ENCODE assay signal across 12 cellular contexts in the genomic region with DNA sequence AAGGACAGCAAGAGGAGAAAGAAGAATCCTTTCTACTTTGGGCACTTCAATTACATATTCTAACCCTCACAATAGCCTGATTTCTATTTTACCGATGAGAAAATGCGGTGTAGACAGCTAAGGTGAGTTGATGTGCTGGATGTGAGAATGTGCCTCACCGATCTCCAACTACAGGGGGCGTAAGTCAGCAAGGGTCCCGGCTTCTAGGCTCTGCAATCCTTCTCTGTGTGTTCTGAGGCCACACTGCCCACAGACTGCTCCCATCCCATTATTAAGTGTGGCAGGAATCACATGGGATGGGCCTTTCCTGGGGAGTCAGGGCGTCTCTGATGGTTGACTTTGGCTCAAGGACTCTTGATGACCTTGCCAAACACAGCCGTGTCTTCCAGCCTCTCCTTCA. TPM values are rescaled to one million over a fixed set of nuclear protein-coding genes. Genes with fewer than 3 reads are reported as not detected.
DNase-seq lines count a peak whose midpoint lies in the region; ATAC-seq and TF ChIP-seq lines count a peak whose summit lies in the region.
"Had no signal": no experiment of that assay in that cellular context is flagged by ENCODE, and none has a peak within 500 bp of the region (broad histone marks: within the 10 kb centered on the region; RNA-seq: fewer than 3 reads in every experiment).

No MANE protein-coding gene starts in this region.

- H3K27ac ChIP-seq in Panc1 (ENCODE audit: low read length) = no peak overlapping the region
- H3K27ac ChIP-seq in hepatocyte = no peak overlapping the region
- H3K27ac ChIP-seq in ovary = no peak overlapping the region
- H3K27ac ChIP-seq: sigmoid colon, upper lobe of right lung, VCaP had no signal

- POLR2A ChIA-PET in Panc1 (lab: Charles Lee) = no interaction called here

- H3K4me1 ChIP-seq in Panc1 (ENCODE audit: control insufficient read depth, insufficient read depth, low read length) (no peaks in the 10 kb centered on the region), hepatocyte (ENCODE audit: insufficient read depth) (no peaks in the 10 kb centered on the region), ovary (ENCODE audit: insufficient read depth) (no peaks in the 10 kb centered on the region)
- H3K4me1 ChIP-seq: sigmoid colon, upper lobe of right lung had no signal

- H3K4me3 ChIP-seq in Panc1 (ENCODE audit: low read depth in 2 of 2, low read length in 2 of 2) = no peak overlapping the region
- H3K4me3 ChIP-seq in hepatocyte = no peak overlapping the region
- no peak overlapping the region for H3K4me3 ChIP-seq in ovary
- H3K4me3 ChIP-seq: sigmoid colon, upper lobe of right lung had no signal

- DNase-seq in D341Med (ENCODE audit: low spot score) (peak; percentile 50), Panc1 (ENCODE audit: low read depth, low spot score) (no peak), hepatocyte (ENCODE audit: low spot score) (no peak), retina (no peak), ovary (no peak)
- DNase-seq: activated naive CD4-positive, alpha-beta T cell; hippocampal formation; sigmoid colon; upper lobe of right lung had no signal

- no peak overlapping the region for H3K4me2 ChIP-seq in hepatocyte

- no peaks in the 10 kb centered on the region for H3K79me2 ChIP-seq in hepatocyte

- WGBS in hepatocyte (ENCODE audit: low lambda C conversion rate, missing lambda C conversion rate) = 83% methylated on average over 7 of the region's 7 CpGs
- 59 to 70% (median 63%) methylated on average over 7 of the region's 7 CpGs for WGBS in ovary, 3 donors

- TF ChIP-seq EP300 in ovary (IDR thresholded peaks at IDR 0.05) = no peak

- no peaks in the 10 kb centered on the region for H3K9me2 ChIP-seq in hepatocyte (replicated peaks; ENCODE audit: insufficient read depth)

- BruUV-seq in Panc1 (replicated peaks; lab: Mats Ljungman, UMichigan) = no TSS peak

- CTCF ChIA-PET in Panc1 (lab: Charles Lee) = no interaction called here

- H2AFZ ChIP-seq in hepatocyte = no peak overlapping the region

- H4K20me1 ChIP-seq in hepatocyte (ENCODE audit: insufficient read depth, poor library complexity, severe bottlenecking) = no peaks in the 10 kb centered on the region

- intact Hi-C loops in Panc1 (cut with micrococcal nuclease; ENCODE audit: unreplicated experiment) = no loop called here
- intact Hi-C loops in ovary (cut with DNase I) = no loop called here

- no peaks in the 10 kb centered on the region for H3K36me3 ChIP-seq in Panc1 (ENCODE audit: control insufficient read depth, insufficient read depth, low read length)
- H3K36me3 ChIP-seq in hepatocyte (replicated peaks; ENCODE audit: insufficient read depth, low read depth) = no peaks in the 10 kb centered on the region
- H3K36me3 ChIP-seq in ovary = no peaks in the 10 kb centered on the region

- peak; percentile 62 for ATAC-seq in Panc1
- ATAC-seq in GM19035 (IDR thresholded peaks at IDR 0.05; ENCODE audit: unreplicated experiment) = no peak
- ATAC-seq: upper lobe of right lung had no signal

- in situ Hi-C loops in Panc1 (cut with HindIII; ENCODE audit: low pct_unique_long_range_greater_than_20kb, low sequenced_read_pairs) = no loop called here

- H3K27me3 ChIP-seq in Panc1 (ENCODE audit: control insufficient read depth, insufficient read depth, low read length) (no peaks in the 10 kb centered on the region), hepatocyte (no peaks in the 10 kb centered on the region), ovary (no peaks in the 10 kb centered on the region)
- H3K27me3 ChIP-seq: sigmoid colon, upper lobe of right lung had no signal

- no peak for TF ChIP-seq POLR2A in ovary (IDR thresholded peaks at IDR 0.05)

- TF ChIP-seq CTCF in GM12874 (IDR thresholded peaks at IDR 0.05; ENCODE audit: insufficient read depth, low read depth, low read length) (peak; percentile 28; the same call in 1 of the 2 replicates), Panc1 (IDR thresholded peaks at IDR 0.05) (no peak), hepatocyte (IDR thresholded peaks at IDR 0.05; ENCODE audit: poor library complexity) (peak; percentile 3), ovary (IDR thresholded peaks at IDR 0.05) (no peak)

- H3K9me3 ChIP-seq in Panc1 (ENCODE audit: control insufficient read depth, insufficient read depth, low read depth, low read length) = no peaks in the 10 kb centered on the region
- H3K9me3 ChIP-seq in hepatocyte (ENCODE audit: low read depth) = no peaks in the 10 kb centered on the region
- no peaks in the 10 kb centered on the region for H3K9me3 ChIP-seq in ovary
- H3K9me3 ChIP-seq: sigmoid colon, upper lobe of right lung had no signal

RNA-seq across cellular contexts. Expression of a gene that starts 23.6 kb away (rescaled TPM):
- total RNA-seq in Panc1 (2021; ENCODE audit: unreplicated experiment) (1,025 TPM), hepatocyte (743 and 1,122 TPM in 2 replicates), ovary (1,000 to 10,000 TPM; 1,036 to 2,796 (median 2,128) TPM)
- 981 TPM for polyA plus RNA-seq in Panc1 (2012; ENCODE audit: insufficient read length)
- polyA plus RNA-seq in hepatocyte (693 and 715 TPM in 2 replicates), ovary (1,000 to 10,000 TPM; 3,374 to 4,524 TPM)

RNA-seq across cellular contexts. Expression of a gene that starts 33.6 kb away (rescaled TPM):
- total RNA-seq in Panc1 (2021; ENCODE audit: unreplicated experiment) = 21.8 TPM
- polyA plus RNA-seq in Panc1 (2012; ENCODE audit: insufficient read length) = 7.1 TPM
- total RNA-seq in hepatocyte = 2.6 and 4.5 TPM in 2 replicates
- 1.4 and 4.3 TPM in 2 replicates for polyA plus RNA-seq in hepatocyte
- 10 to 100 TPM in 3 of 7 donors, 1 to 10 TPM in 4; 5.1 to 12.8 (median 8.7) TPM for total RNA-seq in ovary
- polyA plus RNA-seq in ovary = 1 to 10 TPM; 2.4 to 7.0 TPM

Comparison
In these comparisons a context has a peak if more than half of its experiments do, and no peak if none do; other contexts are left out.
1. CTCF ChIP-seq: peak in GM12874 (single experiment) and hepatocyte (single experiment); none in Panc1 (single experiment) and ovary (0 of 3).